ENCODE assay signal across 14 cellular contexts in genomic region chr6:12383448-12383847, GRCh38.
DNase-seq lines count a peak whose midpoint lies in the region; ATAC-seq and TF ChIP-seq lines count a peak whose summit lies in the region.
"Had no signal": no experiment of that assay in that cellular context is flagged by ENCODE, and none has a peak within 500 bp of the region (broad histone marks: within the 10 kb centered on the region; RNA-seq: fewer than 3 reads in every experiment).

No MANE protein-coding gene starts in this region.

- intact Hi-C loops in IMR-90 (cut with micrococcal nuclease): no loop called here
- intact Hi-C loops in lower lobe of right lung (cut with DNase I): no loop called here

- BruUV-seq in IMR-90 (replicated peaks; lab: Mats Ljungman, UMichigan): no TSS peak

- H3K14ac ChIP-seq in IMR-90 (replicated peaks; ENCODE audit: low read depth, low read length): no peak overlapping the region

- H3K9me3 ChIP-seq in IMR-90 (ENCODE audit: control insufficient read depth, insufficient read depth, low read length): no peaks in the 10 kb centered on the region
- H3K9me3 ChIP-seq in lower lobe of right lung: no peaks in the 10 kb centered on the region
- H3K9me3 ChIP-seq: BE2C had no signal

- no peak overlapping the region for H4K91ac ChIP-seq in IMR-90 (ENCODE audit: insufficient read depth, low read depth, low read length)

- TF ChIP-seq POLR2A in IMR-90 (IDR thresholded peaks at IDR 0.05; ENCODE audit: low read depth, low read length): no peak

- in situ Hi-C loops in IMR-90 (cut with MboI; ENCODE audit: low sequenced_read_pairs): no loop called here

- WGBS in IMR-90 (ENCODE audit: extremely low coverage in 2 of 2, insufficient read length in 1 of 2), 2 experiments: no CpG with 5 or more reads among the region's 3 CpGs

- ATAC-seq in GM18508 (IDR thresholded peaks at IDR 0.05; ENCODE audit: insufficient read depth, unreplicated experiment) (peak; percentile 67), GM19467 (IDR thresholded peaks at IDR 0.05; ENCODE audit: unreplicated experiment) (peak; percentile 84), HG02884 (IDR thresholded peaks at IDR 0.05; ENCODE audit: unreplicated experiment) (peak; percentile 63), IMR-90 (ENCODE audit: low read depth) (no peak), lower lobe of right lung (no peak)
- ATAC-seq: HCT116 had no signal

- no peak overlapping the region for H2BK15ac ChIP-seq in IMR-90 (ENCODE audit: low read depth, low read length)

- H3K36me3 ChIP-seq in IMR-90 (ENCODE audit: control insufficient read depth, insufficient read depth, low read length): no peaks in the 10 kb centered on the region
- H3K36me3 ChIP-seq in lower lobe of right lung: no peaks in the 10 kb centered on the region
- H3K36me3 ChIP-seq: BE2C, cardiac muscle cell had no signal

- no peak overlapping the region for H2AFZ ChIP-seq in IMR-90 (replicated peaks; ENCODE audit: low read length, poor library complexity)

- no peak overlapping the region for H3K4me3 ChIP-seq in IMR-90 (ENCODE audit: insufficient read depth, low read depth, low read length)
- H3K4me3 ChIP-seq in lower lobe of right lung: no peak overlapping the region
- H3K4me3 ChIP-seq: cardiac muscle cell had no signal

- H3K56ac ChIP-seq in IMR-90 (ENCODE audit: extremely low read depth, insufficient read depth, low read length): no peak overlapping the region

- H3K27ac ChIP-seq in IMR-90 (ENCODE audit: insufficient read depth, low read length) (no peak overlapping the region), lower lobe of right lung (no peak overlapping the region)
- H3K27ac ChIP-seq: cardiac muscle cell, epithelial cell of prostate had no signal

- H2BK120ac ChIP-seq in IMR-90 (ENCODE audit: low read depth, low read length): no peak overlapping the region

- no peak overlapping the region for H2AK5ac ChIP-seq in IMR-90 (ENCODE audit: low read depth, low read length)

- no peaks in the 10 kb centered on the region for H3K79me1 ChIP-seq in IMR-90 (ENCODE audit: low read depth in 1 of 2, low read length in 2 of 2)

- H2AK9ac ChIP-seq in IMR-90 (replicated peaks; ENCODE audit: low read depth, low read length, poor library complexity): no peak overlapping the region

- POLR2A ChIA-PET in IMR-90 (lab: Charles Lee; ENCODE audit: unreplicated experiment): no interaction called here

- dilution Hi-C loops in IMR-90 (cut with HindIII; ENCODE audit: low sequenced_read_pairs, unreplicated experiment): no loop called here

- TF ChIP-seq CTCF in IMR-90 (conservative IDR thresholded peaks at IDR 0.05; ENCODE audit: low read depth, low read length): no peak
- TF ChIP-seq CTCF in lower lobe of right lung (IDR thresholded peaks at IDR 0.05): no peak

- H4K8ac ChIP-seq in IMR-90 (ENCODE audit: low read depth in 2 of 2, low read length in 2 of 2): no peak overlapping the region

- CTCF ChIA-PET in IMR-90 (lab: Yijun Ruan, JAX): interaction anchor here (0.5 kb wide), 1 partner anchor 114 kb away, joined by 3 read pairs; no protein-coding TSS in a partner anchor

- H3K9ac ChIP-seq in IMR-90 (ENCODE audit: low read depth, low read length): no peak overlapping the region

- H3K18ac ChIP-seq in IMR-90 (ENCODE audit: low read depth, low read length): no peak overlapping the region

- H3K9me1 ChIP-seq in IMR-90 (ENCODE audit: insufficient read depth, low read length): no peaks in the 10 kb centered on the region

- H3K4me2 ChIP-seq in IMR-90 (ENCODE audit: low read depth, low read length): no peak overlapping the region

- no peaks in the 10 kb centered on the region for H4K20me1 ChIP-seq in IMR-90 (ENCODE audit: insufficient read depth, low read length)

- TF ChIP-seq RAD21 in IMR-90 (IDR thresholded peaks at IDR 0.05; ENCODE audit: low read length): no peak

- H3K23ac ChIP-seq in IMR-90 (ENCODE audit: low read depth, low read length): no peak overlapping the region

- no peak overlapping the region for H3K4ac ChIP-seq in IMR-90 (ENCODE audit: low read depth, low read length)

- H3K4me1 ChIP-seq in IMR-90 (ENCODE audit: control insufficient read depth, insufficient read depth, low read length) (no peaks in the 10 kb centered on the region), lower lobe of right lung (no peaks in the 10 kb centered on the region)
- H3K4me1 ChIP-seq: BE2C had no signal

- H3K27me3 ChIP-seq in IMR-90 (ENCODE audit: control insufficient read depth, insufficient read depth, low read length) (peaks cover 3% of the 10 kb centered on the region; the same call in 1 of the 2 replicates), lower lobe of right lung (ENCODE audit: low read depth) (no peaks in the 10 kb centered on the region)
- H3K27me3 ChIP-seq: BE2C, cardiac muscle cell had no signal

- DNase-seq in IMR-90 (no peak), NCI-H1436 (lab: John Stamatoyannopoulos, UW) (no peak), lower lobe of right lung (no peak), occipital lobe (lab: John Stamatoyannopoulos, UW) (no peak)
- no peak for DNase-seq in stimulated activated CD4-positive, alpha-beta T cell treated with anti-CD3 and anti-CD28 coated beads, Interleukin-2, amount 100 ng/mL, for 48 hours
- DNase-seq: activated effector memory CD4-positive, alpha-beta T cell treated with anti-CD3 and anti-CD28 coated beads, Interleukin-2, amount 50 U/mL, for 16 hours; BE2C; NCI-H2029 had no signal

- H2BK20ac ChIP-seq in IMR-90 (ENCODE audit: low read depth, low read length): peak overlapping the region; percentile 9; the same call in 1 of the 2 replicates

- no peak overlapping the region for H4K5ac ChIP-seq in IMR-90 (ENCODE audit: low read depth, low read length)

- no peak overlapping the region for H2BK5ac ChIP-seq in IMR-90 (ENCODE audit: low read depth, low read length, poor library complexity, severe bottlenecking)

TF ChIP-seq in IMR-90, 13 proteins besides CTCF, POLR2A, EP300 and RAD21:
- TF ChIP-seq CEBPB (IDR thresholded peaks at IDR 0.05; ENCODE audit: low read depth, low read length) (no peak), ELK1 (IDR thresholded peaks at IDR 0.05; ENCODE audit: borderline replicate concordance, low read depth, low read length) (no peak)
TF ChIP-seq in IMR-90: peak in this region for 0.

Comparison
In these comparisons a context has a peak if more than half of its experiments do, and no peak if none do; other contexts are left out.
1. ATAC-seq: peak in GM18508 (single experiment), GM19467 (single experiment) and HG02884 (single experiment); none in IMR-90 (single experiment) and lower lobe of right lung (0 of 2).